Comparison of ENCODE assay signal across 1 cellular context in the genomic region with DNA sequence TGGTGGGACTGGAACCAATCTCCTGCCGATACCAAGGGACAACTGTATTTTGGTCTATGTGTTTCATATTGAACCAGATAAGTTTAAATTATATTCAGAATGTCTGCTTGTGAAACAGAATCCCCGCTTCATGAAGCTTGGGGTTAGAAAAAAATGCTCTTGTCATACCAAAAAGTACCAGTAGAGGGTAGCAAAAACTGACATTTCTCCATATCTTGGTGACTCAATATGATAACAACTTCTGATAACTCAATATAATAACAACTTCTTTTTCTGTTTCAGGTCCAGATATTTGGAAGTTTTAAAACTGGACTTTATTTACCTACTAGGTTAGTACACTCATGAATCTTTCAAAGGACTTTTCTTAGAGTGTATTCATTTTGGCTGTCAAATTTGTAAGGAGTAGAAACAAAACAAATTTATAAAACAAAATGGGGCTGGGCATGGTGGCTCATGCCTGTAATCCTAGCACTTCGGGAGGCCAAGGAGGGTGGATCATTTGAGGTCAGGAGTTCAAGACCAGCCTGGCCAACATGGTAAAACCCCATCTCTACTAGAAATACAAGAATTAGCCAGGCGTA.
TF ChIP-seq lines count a peak whose summit lies in the region.

No MANE protein-coding gene starts in this region.

TF ChIP-seq in HepG2, 621 proteins besides CTCF, POLR2A, EP300 and RAD21:
- TF ChIP-seq, protein P1, sequence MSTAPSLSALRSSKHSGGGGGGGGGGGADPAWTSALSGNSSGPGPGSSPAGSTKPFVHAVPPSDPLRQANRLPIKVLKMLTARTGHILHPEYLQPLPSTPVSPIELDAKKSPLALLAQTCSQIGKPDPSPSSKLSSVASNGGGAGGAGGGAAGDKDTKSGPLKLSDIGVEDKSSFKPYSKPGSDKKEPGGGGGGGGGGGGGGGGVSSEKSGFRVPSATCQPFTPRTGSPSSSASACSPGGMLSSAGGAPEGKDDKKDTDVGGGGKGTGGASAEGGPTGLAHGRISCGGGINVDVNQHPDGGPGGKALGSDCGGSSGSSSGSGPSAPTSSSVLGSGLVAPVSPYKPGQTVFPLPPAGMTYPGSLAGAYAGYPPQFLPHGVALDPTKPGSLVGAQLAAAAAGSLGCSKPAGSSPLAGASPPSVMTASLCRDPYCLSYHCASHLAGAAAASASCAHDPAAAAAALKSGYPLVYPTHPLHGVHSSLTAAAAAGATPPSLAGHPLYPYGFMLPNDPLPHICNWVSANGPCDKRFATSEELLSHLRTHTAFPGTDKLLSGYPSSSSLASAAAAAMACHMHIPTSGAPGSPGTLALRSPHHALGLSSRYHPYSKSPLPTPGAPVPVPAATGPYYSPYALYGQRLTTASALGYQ (CRISPR knock-in tag; IDR thresholded peaks at IDR 0.05): 0 out of 2 replicates have a peak, but pooled peaks have one; percentile 24
- TF ChIP-seq, protein P2, sequence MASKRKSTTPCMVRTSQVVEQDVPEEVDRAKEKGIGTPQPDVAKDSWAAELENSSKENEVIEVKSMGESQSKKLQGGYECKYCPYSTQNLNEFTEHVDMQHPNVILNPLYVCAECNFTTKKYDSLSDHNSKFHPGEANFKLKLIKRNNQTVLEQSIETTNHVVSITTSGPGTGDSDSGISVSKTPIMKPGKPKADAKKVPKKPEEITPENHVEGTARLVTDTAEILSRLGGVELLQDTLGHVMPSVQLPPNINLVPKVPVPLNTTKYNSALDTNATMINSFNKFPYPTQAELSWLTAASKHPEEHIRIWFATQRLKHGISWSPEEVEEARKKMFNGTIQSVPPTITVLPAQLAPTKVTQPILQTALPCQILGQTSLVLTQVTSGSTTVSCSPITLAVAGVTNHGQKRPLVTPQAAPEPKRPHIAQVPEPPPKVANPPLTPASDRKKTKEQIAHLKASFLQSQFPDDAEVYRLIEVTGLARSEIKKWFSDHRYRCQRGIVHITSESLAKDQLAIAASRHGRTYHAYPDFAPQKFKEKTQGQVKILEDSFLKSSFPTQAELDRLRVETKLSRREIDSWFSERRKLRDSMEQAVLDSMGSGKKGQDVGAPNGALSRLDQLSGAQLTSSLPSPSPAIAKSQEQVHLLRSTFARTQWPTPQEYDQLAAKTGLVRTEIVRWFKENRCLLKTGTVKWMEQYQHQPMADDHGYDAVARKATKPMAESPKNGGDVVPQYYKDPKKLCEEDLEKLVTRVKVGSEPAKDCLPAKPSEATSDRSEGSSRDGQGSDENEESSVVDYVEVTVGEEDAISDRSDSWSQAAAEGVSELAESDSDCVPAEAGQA (IDR thresholded peaks at IDR 0.05; ENCODE audit: low read depth): no peak
- TF ChIP-seq, protein P2 (CRISPR knock-in tag; IDR thresholded peaks at IDR 0.05; ENCODE audit: borderline replicate concordance): 0 out of 2 replicates have a peak, but pooled peaks have one; percentile 42
- peak; percentile 67 for TF ChIP-seq SMC3 (IDR thresholded peaks at IDR 0.05; ENCODE audit: low read length)
- TF ChIP-seq, protein P3, sequence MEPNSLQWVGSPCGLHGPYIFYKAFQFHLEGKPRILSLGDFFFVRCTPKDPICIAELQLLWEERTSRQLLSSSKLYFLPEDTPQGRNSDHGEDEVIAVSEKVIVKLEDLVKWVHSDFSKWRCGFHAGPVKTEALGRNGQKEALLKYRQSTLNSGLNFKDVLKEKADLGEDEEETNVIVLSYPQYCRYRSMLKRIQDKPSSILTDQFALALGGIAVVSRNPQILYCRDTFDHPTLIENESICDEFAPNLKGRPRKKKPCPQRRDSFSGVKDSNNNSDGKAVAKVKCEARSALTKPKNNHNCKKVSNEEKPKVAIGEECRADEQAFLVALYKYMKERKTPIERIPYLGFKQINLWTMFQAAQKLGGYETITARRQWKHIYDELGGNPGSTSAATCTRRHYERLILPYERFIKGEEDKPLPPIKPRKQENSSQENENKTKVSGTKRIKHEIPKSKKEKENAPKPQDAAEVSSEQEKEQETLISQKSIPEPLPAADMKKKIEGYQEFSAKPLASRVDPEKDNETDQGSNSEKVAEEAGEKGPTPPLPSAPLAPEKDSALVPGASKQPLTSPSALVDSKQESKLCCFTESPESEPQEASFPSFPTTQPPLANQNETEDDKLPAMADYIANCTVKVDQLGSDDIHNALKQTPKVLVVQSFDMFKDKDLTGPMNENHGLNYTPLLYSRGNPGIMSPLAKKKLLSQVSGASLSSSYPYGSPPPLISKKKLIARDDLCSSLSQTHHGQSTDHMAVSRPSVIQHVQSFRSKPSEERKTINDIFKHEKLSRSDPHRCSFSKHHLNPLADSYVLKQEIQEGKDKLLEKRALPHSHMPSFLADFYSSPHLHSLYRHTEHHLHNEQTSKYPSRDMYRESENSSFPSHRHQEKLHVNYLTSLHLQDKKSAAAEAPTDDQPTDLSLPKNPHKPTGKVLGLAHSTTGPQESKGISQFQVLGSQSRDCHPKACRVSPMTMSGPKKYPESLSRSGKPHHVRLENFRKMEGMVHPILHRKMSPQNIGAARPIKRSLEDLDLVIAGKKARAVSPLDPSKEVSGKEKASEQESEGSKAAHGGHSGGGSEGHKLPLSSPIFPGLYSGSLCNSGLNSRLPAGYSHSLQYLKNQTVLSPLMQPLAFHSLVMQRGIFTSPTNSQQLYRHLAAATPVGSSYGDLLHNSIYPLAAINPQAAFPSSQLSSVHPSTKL (CRISPR knock-in tag; IDR thresholded peaks at IDR 0.05): 0 out of 2 replicates have a peak, but pooled peaks have one; percentile 8
- TF ChIP-seq MED1 (CRISPR knock-in tag; IDR thresholded peaks at IDR 0.05): no peak
- TF ChIP-seq, protein P4, sequence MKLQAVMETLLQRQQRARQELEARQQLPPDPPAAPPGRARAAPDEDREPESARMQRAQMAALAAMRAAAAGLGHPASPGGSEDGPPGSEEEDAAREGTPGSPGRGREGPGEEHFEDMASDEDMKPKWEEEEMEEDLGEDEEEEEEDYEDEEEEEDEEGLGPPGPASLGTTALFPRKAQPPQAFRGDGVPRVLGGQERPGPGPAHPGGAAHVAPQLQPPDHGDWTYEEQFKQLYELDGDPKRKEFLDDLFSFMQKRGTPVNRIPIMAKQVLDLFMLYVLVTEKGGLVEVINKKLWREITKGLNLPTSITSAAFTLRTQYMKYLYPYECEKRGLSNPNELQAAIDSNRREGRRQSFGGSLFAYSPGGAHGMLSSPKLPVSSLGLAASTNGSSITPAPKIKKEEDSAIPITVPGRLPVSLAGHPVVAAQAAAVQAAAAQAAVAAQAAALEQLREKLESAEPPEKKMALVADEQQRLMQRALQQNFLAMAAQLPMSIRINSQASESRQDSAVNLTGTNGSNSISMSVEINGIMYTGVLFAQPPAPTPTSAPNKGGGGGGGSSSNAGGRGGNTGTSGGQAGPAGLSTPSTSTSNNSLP (IDR thresholded peaks at IDR 0.05; ENCODE audit: low read depth, low read length): peak; percentile 73; the same call in 1 of the 2 replicates
- peak; percentile 78 for TF ChIP-seq STAG1 (CRISPR knock-in tag; IDR thresholded peaks at IDR 0.05)
- TF ChIP-seq RXRB (CRISPR knock-in tag; IDR thresholded peaks at IDR 0.05; ENCODE audit: borderline replicate concordance): no peak
TF ChIP-seq in HepG2: peak in this region for 6.
